Comparison of ENCODE assay signal across 14 cellular contexts in genomic region chr11:11989774-11990744, GRCh38. TPM values are rescaled to one million over a fixed set of nuclear protein-coding genes. Genes with fewer than 3 reads are reported as not detected.
DNase-seq lines count a peak whose midpoint lies in the region; ATAC-seq and TF ChIP-seq lines count a peak whose summit lies in the region.
"Had no signal": no experiment of that assay in that cellular context is flagged by ENCODE, and none has a peak within 500 bp of the region (broad histone marks: within the 10 kb centered on the region; RNA-seq: fewer than 3 reads in every experiment).

No MANE protein-coding gene starts in this region.

- H3K9me3 ChIP-seq in heart right ventricle (no peaks in the 10 kb centered on the region), left lung (no peaks in the 10 kb centered on the region)
- H3K9me3 ChIP-seq: mucosa of descending colon, ovary had no signal

- WGBS in heart right ventricle, 2 donors, result 62 to 69% methylated on average over 8 of the region's 8 CpGs

- H3K4me1 ChIP-seq in heart right ventricle (peaks cover 18 to 86% (median 69%) of the 10 kb centered on the region in 9 donors), left lung (peaks cover 0 to 6% of the 10 kb centered on the region in 2 donors)

- intact Hi-C loops in heart right ventricle (cut with DNase I), result no loop called here
- intact Hi-C loops in cardiac septum (cut with DNase I), result no loop called here
- intact Hi-C loops in left lung (cut with DNase I), result no loop called here

- TF ChIP-seq CTCF in heart right ventricle (IDR thresholded peaks at IDR 0.05) (no peak), left lung (IDR thresholded peaks at IDR 0.05) (no peak)

- ATAC-seq in heart right ventricle, result no peak
- ATAC-seq in left lung, result peak; percentile 9
- ATAC-seq in HG03571 (IDR thresholded peaks at IDR 0.05; ENCODE audit: unreplicated experiment), result no peak
- no peak for ATAC-seq in HG03521 (IDR thresholded peaks at IDR 0.05; ENCODE audit: unreplicated experiment)
- ATAC-seq: mucosa of descending colon had no signal

- DNase-seq in heart right ventricle (no peak), cardiac septum (ENCODE audit: low spot score) (no peak), caudate nucleus (lab: John Stamatoyannopoulos, UW) (peak in 5 of 61 donors; percentile 13 to 67 (median 51)), left lung (no peak), ureter (ENCODE audit: low spot score) (peak; percentile 22), NCI-H1930 (lab: John Stamatoyannopoulos, UW) (no peak)
- DNase-seq: activated naive CD4-positive, alpha-beta T cell treated with anti-CD3 and anti-CD28 coated beads, Interleukin-2, amount 10 ng/mL, durations not matched to agents 7 days and 5 days; central memory CD4-positive, alpha-beta T cell; kidney; mucosa of descending colon; ovary had no signal

- H3K27ac ChIP-seq in heart right ventricle, result peak overlapping the region; percentile 10 to 80 (median 48)
- peak overlapping the region; percentile 72 for H3K27ac ChIP-seq in caudate nucleus (ENCODE audit: low read depth, low read length)
- no peak overlapping the region for H3K27ac ChIP-seq in left lung
- H3K27ac ChIP-seq: ovary had no signal

- no peaks in the 10 kb centered on the region for H3K27me3 ChIP-seq in heart right ventricle
- H3K27me3 ChIP-seq in left lung, result no peaks in the 10 kb centered on the region
- H3K27me3 ChIP-seq: ovary had no signal

- no peak overlapping the region for H3K4me3 ChIP-seq in heart right ventricle
- H3K4me3 ChIP-seq in left lung, result no peak overlapping the region
- H3K4me3 ChIP-seq: mucosa of descending colon, ovary had no signal

- H3K36me3 ChIP-seq in heart right ventricle (peaks cover 0 to 11% (median 0%) of the 10 kb centered on the region in 9 donors), left lung (no peaks in the 10 kb centered on the region)
- H3K36me3 ChIP-seq: ovary had no signal

RNA-seq across cellular contexts. Expression of gene DKK3, which starts 18.4 kb away (rescaled TPM):
- total RNA-seq in heart right ventricle (1,000 to 10,000 TPM in 1 of 10 donors, 100 to 1,000 TPM in 9; 314 to 1,034 (median 652) TPM), cardiac septum (980 TPM), left lung (100 to 1,000 TPM; 122 to 156 TPM), ureter (74.6 TPM)
- 100 to 1,000 TPM; 113 to 254 TPM for polyA plus RNA-seq in heart right ventricle
- total RNA-seq: T-helper 2 cell treated with Interferon-gamma antibody and Interleukin-4, amounts not matched to agents 100 ng/mL and 5 ng/mL, for 36 hours had no signal

Comparison
In these comparisons a context has a peak if more than half of its experiments do, and no peak if none do; other contexts are left out.
1. H3K27ac ChIP-seq: peak in heart right ventricle (10 of 10) and caudate nucleus (single experiment); none in left lung (0 of 2).